22 cellular contexts compared by ENCODE assay signal in genomic region chr10:33706746-33707145, GRCh38.
DNase-seq lines count a peak whose midpoint lies in the region; ATAC-seq and TF ChIP-seq lines count a peak whose summit lies in the region.
"Had no signal": no experiment of that assay in that cellular context is flagged by ENCODE, and none has a peak within 500 bp of the region (broad histone marks: within the 10 kb centered on the region; RNA-seq: fewer than 3 reads in every experiment).

No MANE protein-coding gene starts in this region.

- intact Hi-C loops in IMR-90 (cut with micrococcal nuclease): loop anchor here (10.0 kb wide), 1 partner anchor 372 kb away; the partner anchor contains the start of gene NRP1

- H3K9me3 ChIP-seq in IMR-90 (ENCODE audit: control insufficient read depth, insufficient read depth, low read length): no peaks in the 10 kb centered on the region
- H3K9me3 ChIP-seq: psoas muscle, tibial nerve had no signal

- H4K5ac ChIP-seq in IMR-90 (ENCODE audit: low read depth, low read length): no peak overlapping the region

- no peak overlapping the region for H3K4me3 Mint-ChIP-seq in stimulated activated effector memory CD8-positive, alpha-beta T cell treated with anti-CD3 and anti-CD28 coated beads, Interleukin-12 subunit alpha, Interleukin-12 subunit beta, amount 100 ng/mL, for 72 hours
- H3K4me3 Mint-ChIP-seq: activated CD4-positive, alpha-beta memory T cell treated with anti-CD3 and anti-CD28 coated beads, Interleukin-2, amount 10 ng/mL, durations not matched to agents 7 days and 5 days; natural killer cell had no signal

- no peak for TF ChIP-seq RAD21 in IMR-90 (IDR thresholded peaks at IDR 0.05; ENCODE audit: low read length)

- H3K36me3 ChIP-seq in IMR-90 (ENCODE audit: control insufficient read depth, insufficient read depth, low read length): no peaks in the 10 kb centered on the region
- H3K36me3 ChIP-seq: tibial nerve had no signal

- H2AFZ ChIP-seq in IMR-90 (replicated peaks; ENCODE audit: low read length, poor library complexity): no peak overlapping the region

- CTCF ChIA-PET in IMR-90 (lab: Yijun Ruan, JAX): no interaction called here

- H4K20me1 ChIP-seq in IMR-90 (ENCODE audit: insufficient read depth, low read length): no peaks in the 10 kb centered on the region

- H3K4me3 ChIP-seq in IMR-90 (ENCODE audit: insufficient read depth, low read depth, low read length) (no peak overlapping the region), epithelial cell of esophagus (ENCODE audit: low read length) (no peak overlapping the region)
- H3K4me3 ChIP-seq: dorsolateral prefrontal cortex, psoas muscle, tibial nerve had no signal

- ATAC-seq in IMR-90 (ENCODE audit: low read depth): no peak
- ATAC-seq in HG03354 (IDR thresholded peaks at IDR 0.05; ENCODE audit: poor library complexity, severe bottlenecking, unreplicated experiment): no peak
- no peak for ATAC-seq in GM21360 (IDR thresholded peaks at IDR 0.05; ENCODE audit: unreplicated experiment)
- no peak for ATAC-seq in stimulated activated effector memory CD8-positive, alpha-beta T cell treated with anti-CD3 and anti-CD28 coated beads, Interleukin-12 subunit alpha, Interleukin-12 subunit beta, amount 100 ng/mL, for 72 hours
- ATAC-seq: natural killer cell had no signal

- H3K27me3 ChIP-seq in IMR-90 (ENCODE audit: control insufficient read depth, insufficient read depth, low read length): peaks cover 5% of the 10 kb centered on the region; the same call in 1 of the 2 replicates
- H3K27me3 ChIP-seq: tibial nerve had no signal

- no TSS peak for BruUV-seq in IMR-90 (replicated peaks; lab: Mats Ljungman, UMichigan)

- no peak overlapping the region for H3K27ac ChIP-seq in IMR-90 (ENCODE audit: insufficient read depth, low read length)
- H3K27ac ChIP-seq: dorsolateral prefrontal cortex, psoas muscle had no signal

- H2BK120ac ChIP-seq in IMR-90 (ENCODE audit: low read depth, low read length): no peak overlapping the region

- no peak overlapping the region for H2AK9ac ChIP-seq in IMR-90 (replicated peaks; ENCODE audit: low read depth, low read length, poor library complexity)

- H3K27ac Mint-ChIP-seq in stimulated activated effector memory CD8-positive, alpha-beta T cell treated with anti-CD3 and anti-CD28 coated beads, Interleukin-12 subunit alpha, Interleukin-12 subunit beta, amount 100 ng/mL, for 72 hours: no peak overlapping the region
- H3K27ac Mint-ChIP-seq: activated CD4-positive, alpha-beta memory T cell treated with anti-CD3 and anti-CD28 coated beads, Interleukin-2, amount 10 ng/mL, durations not matched to agents 7 days and 5 days; natural killer cell had no signal

- H3K4ac ChIP-seq in IMR-90 (ENCODE audit: low read depth, low read length): no peak overlapping the region

- DNase-seq in AG08395 (ENCODE audit: low spot score) (peak; percentile 56), IMR-90 (peak; percentile 28), epithelial cell of esophagus (ENCODE audit: low read depth) (peak; percentile 12), iris pigment epithelial cell (ENCODE audit: low read depth) (peak; percentile 56)
- DNase-seq in stimulated activated effector memory CD8-positive, alpha-beta T cell treated with anti-CD3 and anti-CD28 coated beads, Interleukin-12 subunit alpha, Interleukin-12 subunit beta, amount 100 ng/mL, for 72 hours (ENCODE audit: low spot score in 2 of 2): no peak
- no peak for DNase-seq in central memory CD4-positive, alpha-beta T cell
- DNase-seq: activated CD4-positive, alpha-beta memory T cell treated with anti-CD3 and anti-CD28 coated beads, Interleukin-2, amount 10 ng/mL, durations not matched to agents 7 days and 5 days; activated naive CD4-positive, alpha-beta T cell treated with Interleukin-2 at 50 U/mL for 16 hours; activated T-cell treated with anti-CD3 and anti-CD28 coated beads, Interleukin-2, amount 50 U/mL, for 1 hour; DND-41; dorsolateral prefrontal cortex; erythroblast; KG1; natural killer cell; NCI-H1048; NCI-H2107; NCI-H524; SIG-M5 had no signal

- 25% methylated on average over 1 of the region's 1 CpG; no CpG with 5 or more reads in 1 of the 2 experiments for WGBS in IMR-90 (ENCODE audit: extremely low coverage in 2 of 2, insufficient read length in 1 of 2), 2 experiments

- no peak overlapping the region for H4K8ac ChIP-seq in IMR-90 (ENCODE audit: low read depth in 2 of 2, low read length in 2 of 2)

- no peak overlapping the region for H3K9ac ChIP-seq in IMR-90 (ENCODE audit: low read depth, low read length)

- no peak overlapping the region for H3K23ac ChIP-seq in IMR-90 (ENCODE audit: low read depth, low read length)

- no peak overlapping the region for H3K18ac ChIP-seq in IMR-90 (ENCODE audit: low read depth, low read length)

- H2BK15ac ChIP-seq in IMR-90 (ENCODE audit: low read depth, low read length): no peak overlapping the region

- H3K14ac ChIP-seq in IMR-90 (replicated peaks; ENCODE audit: low read depth, low read length): no peak overlapping the region

- no peak overlapping the region for H3K4me2 ChIP-seq in IMR-90 (ENCODE audit: low read depth, low read length)

- POLR2A ChIA-PET in IMR-90 (lab: Charles Lee; ENCODE audit: unreplicated experiment): no interaction called here

- no peaks in the 10 kb centered on the region; the same call in none of the 2 replicates for H3K9me1 ChIP-seq in IMR-90 (ENCODE audit: insufficient read depth, low read length)

- no peaks in the 10 kb centered on the region for H3K4me1 Mint-ChIP-seq in stimulated activated effector memory CD8-positive, alpha-beta T cell treated with anti-CD3 and anti-CD28 coated beads, Interleukin-12 subunit alpha, Interleukin-12 subunit beta, amount 100 ng/mL, for 72 hours
- H3K4me1 Mint-ChIP-seq: activated CD4-positive, alpha-beta memory T cell treated with anti-CD3 and anti-CD28 coated beads, Interleukin-2, amount 10 ng/mL, durations not matched to agents 7 days and 5 days; natural killer cell had no signal

- no peaks in the 10 kb centered on the region for H3K9me3 Mint-ChIP-seq in stimulated activated effector memory CD8-positive, alpha-beta T cell treated with anti-CD3 and anti-CD28 coated beads, Interleukin-12 subunit alpha, Interleukin-12 subunit beta, amount 100 ng/mL, for 72 hours
- H3K9me3 Mint-ChIP-seq: activated CD4-positive, alpha-beta memory T cell treated with anti-CD3 and anti-CD28 coated beads, Interleukin-2, amount 10 ng/mL, durations not matched to agents 7 days and 5 days; natural killer cell had no signal

- no peak overlapping the region for H3K56ac ChIP-seq in IMR-90 (ENCODE audit: extremely low read depth, insufficient read depth, low read length)

- no peak for TF ChIP-seq CTCF in IMR-90 (conservative IDR thresholded peaks at IDR 0.05; ENCODE audit: low read depth, low read length)
- no peak for TF ChIP-seq CTCF in epithelial cell of esophagus (IDR thresholded peaks at IDR 0.05; ENCODE audit: insufficient read depth, low read depth, low read length, missing control alignments)

- no peak overlapping the region for H4K91ac ChIP-seq in IMR-90 (ENCODE audit: insufficient read depth, low read depth, low read length)

- in situ Hi-C loops in IMR-90 (cut with MboI; ENCODE audit: low sequenced_read_pairs): no loop called here

- no peaks in the 10 kb centered on the region for H3K36me3 Mint-ChIP-seq in stimulated activated effector memory CD8-positive, alpha-beta T cell treated with anti-CD3 and anti-CD28 coated beads, Interleukin-12 subunit alpha, Interleukin-12 subunit beta, amount 100 ng/mL, for 72 hours
- H3K36me3 Mint-ChIP-seq: natural killer cell had no signal

- H2AK5ac ChIP-seq in IMR-90 (ENCODE audit: low read depth, low read length): no peak overlapping the region

- H3K4me1 ChIP-seq in IMR-90 (ENCODE audit: control insufficient read depth, insufficient read depth, low read length): peaks cover 3% of the 10 kb centered on the region; the same call in 1 of the 2 replicates
- H3K4me1 ChIP-seq: psoas muscle had no signal

- no peak for TF ChIP-seq POLR2A in IMR-90 (IDR thresholded peaks at IDR 0.05; ENCODE audit: low read depth, low read length)

- no peak overlapping the region for H2BK5ac ChIP-seq in IMR-90 (ENCODE audit: low read depth, low read length, poor library complexity, severe bottlenecking)

- no peak overlapping the region for H2BK20ac ChIP-seq in IMR-90 (ENCODE audit: low read depth, low read length)

- H3K79me1 ChIP-seq in IMR-90 (ENCODE audit: low read depth in 1 of 2, low read length in 2 of 2): no peaks in the 10 kb centered on the region

- dilution Hi-C loops in IMR-90 (cut with HindIII; ENCODE audit: low sequenced_read_pairs, unreplicated experiment): no loop called here

TF ChIP-seq in IMR-90, 13 proteins besides CTCF, POLR2A, EP300 and RAD21:
- TF ChIP-seq MAZ (IDR thresholded peaks at IDR 0.05; ENCODE audit: borderline replicate concordance, low read depth, low read length) (no peak), NFE2L2 (IDR thresholded peaks at IDR 0.05; ENCODE audit: low read depth, low read length) (no peak), RFX5 (IDR thresholded peaks at IDR 0.05; ENCODE audit: low read depth, low read length) (no peak)

Comparison
In these comparisons a context has a peak if more than half of its experiments do, and no peak if none do; other contexts are left out.
1. DNase-seq: peak in AG08395 (single experiment), IMR-90 (single experiment), epithelial cell of esophagus (single experiment) and iris pigment epithelial cell (single experiment); none in stimulated activated effector memory CD8-positive, alpha-beta T cell treated with anti-CD3 and anti-CD28 coated beads, Interleukin-12 subunit alpha, Interleukin-12 subunit beta, amount 100 ng/mL, for 72 hours (0 of 2) and central memory CD4-positive, alpha-beta T cell (single experiment).